Comparison of ENCODE assay signal across 20 cellular contexts in the genomic region with DNA sequence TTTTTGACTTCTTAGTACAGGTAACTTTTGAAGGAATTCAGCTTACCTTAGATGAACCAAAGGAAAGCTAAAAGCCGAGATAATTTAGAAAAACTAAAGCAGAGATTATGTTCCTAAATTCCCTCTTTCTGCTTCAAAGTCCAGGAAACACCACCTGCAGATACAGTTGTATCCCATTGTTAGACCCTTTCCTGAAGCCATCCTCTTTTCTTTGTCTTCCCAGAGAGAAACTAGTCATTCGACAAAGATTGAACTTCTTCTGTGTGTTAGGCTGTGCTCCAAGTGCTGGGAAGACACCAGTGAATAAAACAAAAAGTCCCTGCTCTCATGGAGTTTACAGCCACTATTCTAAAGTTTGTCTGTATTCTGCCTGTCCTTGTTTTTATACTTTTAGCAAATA.
"Had no signal": no experiment of that assay in that cellular context is flagged by ENCODE, and none has a peak within 500 bp of the region (broad histone marks: within the 10 kb centered on the region; RNA-seq: fewer than 3 reads in every experiment).

No MANE protein-coding gene starts in this region.

- H3K27ac ChIP-seq: body of pancreas, dorsolateral prefrontal cortex, thyroid gland had no signal

- H3K4me3 Mint-ChIP-seq: activated CD8-positive, alpha-beta T cell treated with anti-CD3 and anti-CD28 coated beads, Interleukin-2, amount 10 ng/mL, durations not matched to agents 7 days and 5 days; activated naive CD4-positive, alpha-beta T cell treated with anti-CD3 and anti-CD28 coated beads for 36 hours; activated T-cell treated with anti-CD3 and anti-CD28 coated beads, Interleukin-2, amount 50 U/mL, for 4 hours; nephron; T-helper 17 cell had no signal

- ATAC-seq: activated CD8-positive, alpha-beta T cell treated with anti-CD3 and anti-CD28 coated beads, Interleukin-2, amount 10 ng/mL, durations not matched to agents 7 days and 5 days; activated T-cell treated with anti-CD3 and anti-CD28 coated beads, Interleukin-2, amount 50 U/mL, for 4 hours; body of pancreas; gastrocnemius medialis; left lobe of liver; T-helper 17 cell had no signal

- H3K27me3 Mint-ChIP-seq: T-helper 17 cell had no signal

- H3K9me3 Mint-ChIP-seq: activated naive CD4-positive, alpha-beta T cell treated with anti-CD3 and anti-CD28 coated beads for 36 hours; activated T-cell treated with anti-CD3 and anti-CD28 coated beads, Interleukin-2, amount 50 U/mL, for 4 hours; nephron had no signal

- DNase-seq: activated CD4-positive, alpha-beta T cell treated with anti-CD3 and anti-CD28 coated beads for 48 hours; activated CD4-positive, CD25-positive, alpha-beta regulatory T cell; activated CD8-positive, alpha-beta T cell treated with anti-CD3 and anti-CD28 coated beads, Interleukin-2, amount 10 ng/mL, durations not matched to agents 7 days and 5 days; activated naive CD4-positive, alpha-beta T cell treated with anti-CD3 and anti-CD28 coated beads for 36 hours; activated T-cell treated with anti-CD3 and anti-CD28 coated beads, Interleukin-2, amount 50 U/mL, for 4 hours; body of pancreas; dorsolateral prefrontal cortex; gastrocnemius medialis; head of caudate nucleus; kidney; midbrain; occipital lobe; posterior cingulate gyrus; stimulated activated CD4-positive, alpha-beta T cell treated with anti-CD3 and anti-CD28 coated beads, Interleukin-12 subunit alpha, Interleukin-12 subunit beta, amount 100 ng/mL, for 4 hours; stimulated activated CD4-positive, alpha-beta T cell treated with anti-CD3 and anti-CD28 coated beads, Interleukin-2, amount 100 ng/mL, for 24 hours; stimulated activated naive CD4-positive, alpha-beta T cell treated with Interleukin-2 at 50 U/mL for 16 hours; T-helper 17 cell; thyroid gland had no signal

- H3K4me3 ChIP-seq: body of pancreas, dorsolateral prefrontal cortex, gastrocnemius medialis, thyroid gland had no signal

- H3K27me3 ChIP-seq: body of pancreas, dorsolateral prefrontal cortex, gastrocnemius medialis, thyroid gland had no signal

- FAIRE-seq: kidney had no signal

- H3K9me3 ChIP-seq: body of pancreas, gastrocnemius medialis, thyroid gland had no signal

- H3K27ac Mint-ChIP-seq: activated CD8-positive, alpha-beta T cell treated with anti-CD3 and anti-CD28 coated beads, Interleukin-2, amount 10 ng/mL, durations not matched to agents 7 days and 5 days; activated naive CD4-positive, alpha-beta T cell treated with anti-CD3 and anti-CD28 coated beads for 36 hours had no signal
